Comparison of ENCODE assay signal across 8 cellular contexts in genomic region chr9:93681316-93682154, GRCh38.
A peak's percentile ranks its signal among the peaks of the same experiment; 100 is the strongest.
DNase-seq lines count a peak whose midpoint lies in the region; ATAC-seq and TF ChIP-seq lines count a peak whose summit lies in the region.

No MANE protein-coding gene starts in this region.

- no peak overlapping the region for H3K4ac ChIP-seq in mesendoderm (ENCODE audit: low read depth, low read length)

- intact Hi-C loops in tibial artery (cut with DNase I; ENCODE audit: low total_unique reads): loop anchor here (5.0 to 10.0 kb wide), 2 partner anchors 281 to 543 kb away; no protein-coding TSS in a partner anchor

- no peak overlapping the region for H2AK5ac ChIP-seq in mesendoderm (ENCODE audit: low read length)

- H3K9me3 ChIP-seq in tibial artery: no peaks in the 10 kb centered on the region

- no peaks in the 10 kb centered on the region for H3K4me1 ChIP-seq in tibial artery
- no peaks in the 10 kb centered on the region for H3K4me1 ChIP-seq in mesendoderm (ENCODE audit: control insufficient read depth, low read depth, low read length)

- no peaks in the 10 kb centered on the region for H3K79me1 ChIP-seq in mesendoderm (ENCODE audit: low read length)

- no peaks in the 10 kb centered on the region for H3K27me3 Mint-ChIP-seq in activated CD8-positive, alpha-beta T cell treated with anti-CD3 and anti-CD28 coated beads, Interleukin-2, amount 10 ng/mL, durations not matched to agents 7 days and 5 days (ENCODE audit: low read depth)

- no peaks in the 10 kb centered on the region for H3K79me2 ChIP-seq in mesendoderm (ENCODE audit: control insufficient read depth, insufficient read depth, low read length)

- POLR2A ChIA-PET in activated CD8-positive, alpha-beta T cell treated with anti-CD3 and anti-CD28 coated beads, Interleukin-2, amount 10 ng/mL, durations not matched to agents 7 days and 5 days (lab: Charles Lee): interaction anchor here (0.5 to 0.6 kb wide), 2 partner anchors 916 to 1325 kb away, joined by 3 read pairs; no protein-coding TSS in a partner anchor

- H3K18ac ChIP-seq in mesendoderm (ENCODE audit: low read length): no peak overlapping the region

- no peak overlapping the region for H2BK15ac ChIP-seq in mesendoderm (replicated peaks; ENCODE audit: low read depth)

- no peaks in the 10 kb centered on the region for H3K9me3 Mint-ChIP-seq in activated CD8-positive, alpha-beta T cell treated with anti-CD3 and anti-CD28 coated beads, Interleukin-2, amount 10 ng/mL, durations not matched to agents 7 days and 5 days (ENCODE audit: insufficient read depth)

- CTCF ChIA-PET in activated CD8-positive, alpha-beta T cell treated with anti-CD3 and anti-CD28 coated beads, Interleukin-2, amount 10 ng/mL, durations not matched to agents 7 days and 5 days (lab: Charles Lee): interaction anchor here (0.6 to 2.4 kb wide), 7 partner anchors 10 to 538 kb away, joined by 3 to 25 read pairs (median 3); no protein-coding TSS in a partner anchor

- WGBS in mesendoderm (ENCODE audit: extremely low coverage, insufficient coverage, low lambda C conversion rate): no CpG with 5 or more reads among the region's 23 CpGs

- no peak overlapping the region for H2BK5ac ChIP-seq in mesendoderm (ENCODE audit: low read length)

- H3K27ac Mint-ChIP-seq in activated CD8-positive, alpha-beta T cell treated with anti-CD3 and anti-CD28 coated beads, Interleukin-2, amount 10 ng/mL, durations not matched to agents 7 days and 5 days: no peak overlapping the region

- H3K27me3 ChIP-seq in tibial artery (no peaks in the 10 kb centered on the region), mesendoderm (ENCODE audit: insufficient read depth, low read length, poor library complexity) (no peaks in the 10 kb centered on the region)

- TF ChIP-seq CTCF in tibial artery (IDR thresholded peaks at IDR 0.05): no peak

- H4K5ac ChIP-seq in mesendoderm (ENCODE audit: low read length): no peak overlapping the region

- H3K4me3 ChIP-seq in tibial artery (no peak overlapping the region), mesendoderm (ENCODE audit: low read length) (no peak overlapping the region)

- no peak overlapping the region for H3K9ac ChIP-seq in mesendoderm (ENCODE audit: low read length)

- H3K36me3 Mint-ChIP-seq in activated CD8-positive, alpha-beta T cell treated with anti-CD3 and anti-CD28 coated beads, Interleukin-2, amount 10 ng/mL, durations not matched to agents 7 days and 5 days (ENCODE audit: low read depth): peaks cover 2% of the 10 kb centered on the region

- DNase-seq in activated CD8-positive, alpha-beta memory T cell treated with anti-CD3 and anti-CD28 coated beads, Interleukin-2, amount 50 U/mL, for 4 hours: peak; percentile 5
- DNase-seq in activated CD8-positive, alpha-beta memory T cell treated with anti-CD3 and anti-CD28 coated beads, Interleukin-2, amount 50 U/mL, for 48 hours: no peak
- DNase-seq in activated CD8-positive, alpha-beta T cell treated with anti-CD3 and anti-CD28 coated beads, Interleukin-2, amount 10 ng/mL, durations not matched to agents 7 days and 5 days: peak; percentile 13
- peak; percentile 45 for DNase-seq in left lobe of liver (ENCODE audit: low spot score)
- peak; percentile 17 to 41 for DNase-seq in tibial artery
- DNase-seq in mesendoderm: no peak

- no peak overlapping the region for H3K4me2 ChIP-seq in mesendoderm (ENCODE audit: low read length)

- no peaks in the 10 kb centered on the region for H3K4me1 Mint-ChIP-seq in activated CD8-positive, alpha-beta T cell treated with anti-CD3 and anti-CD28 coated beads, Interleukin-2, amount 10 ng/mL, durations not matched to agents 7 days and 5 days (ENCODE audit: low read depth)

- no peak overlapping the region for H3K4me3 Mint-ChIP-seq in activated CD8-positive, alpha-beta T cell treated with anti-CD3 and anti-CD28 coated beads, Interleukin-2, amount 10 ng/mL, durations not matched to agents 7 days and 5 days

- peak; percentile 15 for ATAC-seq in activated CD8-positive, alpha-beta T cell treated with anti-CD3 and anti-CD28 coated beads, Interleukin-2, amount 10 ng/mL, durations not matched to agents 7 days and 5 days
- ATAC-seq in left lobe of liver (peak; percentile 45), GM19397 (IDR thresholded peaks at IDR 0.05; ENCODE audit: unreplicated experiment) (no peak), HG03342 (IDR thresholded peaks at IDR 0.05; ENCODE audit: unreplicated experiment) (no peak)

- no peak overlapping the region for H4K8ac ChIP-seq in mesendoderm (ENCODE audit: low read depth, low read length)

- H3K36me3 ChIP-seq in tibial artery (peaks cover 5 to 20% (median 19%) of the 10 kb centered on the region in 3 donors), mesendoderm (ENCODE audit: control insufficient read depth, insufficient read depth, low read length) (no peaks in the 10 kb centered on the region)

- no peak overlapping the region for H2BK120ac ChIP-seq in mesendoderm (ENCODE audit: low read depth, low read length)

- H3K27ac ChIP-seq in tibial artery: no peak overlapping the region
- H3K27ac ChIP-seq in mesendoderm (ENCODE audit: low read depth, low read length): no peak overlapping the region

- H3K56ac ChIP-seq in mesendoderm (ENCODE audit: low read length): no peak overlapping the region

- H3K23ac ChIP-seq in mesendoderm (ENCODE audit: low read length): no peak overlapping the region

Comparison
In these comparisons a context has a peak if more than half of its experiments do, and no peak if none do; other contexts are left out.
1. DNase-seq: peak in activated CD8-positive, alpha-beta memory T cell treated with anti-CD3 and anti-CD28 coated beads, Interleukin-2, amount 50 U/mL, for 4 hours (single experiment), activated CD8-positive, alpha-beta T cell treated with anti-CD3 and anti-CD28 coated beads, Interleukin-2, amount 10 ng/mL, durations not matched to agents 7 days and 5 days (single experiment), left lobe of liver (single experiment) and tibial artery (2 of 2); none in activated CD8-positive, alpha-beta memory T cell treated with anti-CD3 and anti-CD28 coated beads, Interleukin-2, amount 50 U/mL, for 48 hours (single experiment) and mesendoderm (single experiment).
2. ATAC-seq: peak in activated CD8-positive, alpha-beta T cell treated with anti-CD3 and anti-CD28 coated beads, Interleukin-2, amount 10 ng/mL, durations not matched to agents 7 days and 5 days (single experiment) and left lobe of liver (single experiment); none in GM19397 (single experiment) and HG03342 (single experiment).